5 cellular contexts compared by ENCODE assay signal in the genomic region with DNA sequence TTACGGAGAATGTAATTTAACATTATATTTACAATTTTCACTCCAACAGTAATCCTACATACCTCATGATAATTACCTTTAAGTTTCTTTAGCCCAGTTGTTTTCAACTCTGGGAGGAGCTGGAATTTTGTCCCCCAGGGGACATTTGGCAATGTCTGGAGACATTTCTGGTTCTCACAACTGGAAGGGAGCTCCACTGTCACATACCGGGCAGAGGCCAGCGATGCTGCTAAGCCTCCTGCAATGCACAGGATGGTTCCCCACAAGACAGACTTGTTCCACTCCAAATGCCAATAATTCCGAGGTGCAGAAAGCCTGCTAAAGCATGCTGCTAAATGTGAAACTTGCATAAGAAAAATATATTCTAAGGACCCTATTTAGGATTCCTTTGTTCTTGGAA.
"Had no signal": no experiment of that assay in that cellular context is flagged by ENCODE, and none has a peak within 500 bp of the region (broad histone marks: within the 10 kb centered on the region; RNA-seq: fewer than 3 reads in every experiment).

No MANE protein-coding gene starts in this region.

- H3K4me2 ChIP-seq: GM23338 had no signal

- H2AFZ ChIP-seq: GM23338 had no signal

- H3K27ac ChIP-seq: HL-60 had no signal

- DNase-seq: H9, HCEC 1CT, KBM-7 had no signal

- H3K4me3 ChIP-seq: GM23338 had no signal
